In genomic region chr19:40425450-40426287, GRCh38 we compare ENCODE assay signal across 8 cellular contexts.
DNase-seq lines count a peak whose midpoint lies in the region; ATAC-seq, FAIRE-seq and TF ChIP-seq lines count a peak whose summit lies in the region.

Gene SERTAD1 (minus strand): TSS chr19:40425992. CDS start chr19:40423546, 2,446 bp downstream.

- FAIRE-seq in endometrium (lab: Jason Lieb, UNC), result peak; percentile 98

- DNase-seq in DMS 273 (lab: John Stamatoyannopoulos, UW; ENCODE audit: unreplicated experiment) (peak; percentile 100), HuH-7 (ENCODE audit: low spot score) (peak; percentile 97), midbrain (lab: John Stamatoyannopoulos, UW) (peak; percentile 100)
- peak; percentile 100 for DNase-seq in activated CD8-positive, alpha-beta memory T cell treated with anti-CD3 and anti-CD28 coated beads, Interleukin-2, amount 50 U/mL, for 48 hours
- peak; percentile 100 for DNase-seq in stimulated activated CD8-positive, alpha-beta memory T cell treated with anti-CD3 and anti-CD28 coated beads, Interleukin-2, amount 100 ng/mL, for 1 hour (ENCODE audit: low read depth in 2 of 2)

- no peaks in the 10 kb centered on the region for H3K9me2 ChIP-seq in OCI-LY1 (ENCODE audit: low read depth, low read length)

- H3K9ac ChIP-seq in OCI-LY1 (ENCODE audit: low read length), result peak within 1 kb of the TSS; percentile 87

- no peaks in the 10 kb centered on the region for H4K20me1 ChIP-seq in OCI-LY1 (ENCODE audit: insufficient read depth, low read length)

- H3K4me2 ChIP-seq in OCI-LY1 (ENCODE audit: low read length), result peak within 1 kb of the TSS; percentile 99

- peak within 1 kb of the TSS; percentile 69 for H3K27ac ChIP-seq in OCI-LY1 (ENCODE audit: low read depth, low read length, poor library complexity, severe bottlenecking)

- H3F3A ChIP-seq in OCI-LY1 (ENCODE audit: insufficient read depth, low read length), result no peaks in the 10 kb centered on the region

- peaks cover 19% of the 10 kb centered on the region for H3K4me1 ChIP-seq in OCI-LY1 (ENCODE audit: insufficient read depth, low read length, severe bottlenecking)

- TF ChIP-seq CTCF in OCI-LY1 (IDR thresholded peaks at IDR 0.05; ENCODE audit: low read length), result peak; percentile 91

- H2AFZ ChIP-seq in OCI-LY1 (ENCODE audit: low read length), result peak within 1 kb of the TSS; percentile 82; the same call in 1 of the 2 replicates

- peak within 1 kb of the TSS; percentile 84 for H3K4me3 ChIP-seq in OCI-LY1 (ENCODE audit: low read depth, low read length, poor library complexity, severe bottlenecking)

- peaks cover 6% of the 10 kb centered on the region; the same call in 1 of the 2 replicates for H3K79me2 ChIP-seq in OCI-LY1 (ENCODE audit: insufficient read depth, low read length)

- ATAC-seq in GM21447 (IDR thresholded peaks at IDR 0.05; ENCODE audit: unreplicated experiment), result peak; percentile 72

- peaks cover 9% of the 10 kb centered on the region for H3K36me3 ChIP-seq in OCI-LY1 (ENCODE audit: insufficient read depth, low read length)

- no peaks in the 10 kb centered on the region for H3K27me3 ChIP-seq in OCI-LY1 (ENCODE audit: insufficient read depth, low read length)

- H3K9me3 ChIP-seq in OCI-LY1 (ENCODE audit: low read length), result no peaks in the 10 kb centered on the region

Comparison
In these comparisons a context has a peak if more than half of its experiments do, and no peak if none do; other contexts are left out.
1. Peak in every context shown above with its lines: DNase-seq, ATAC-seq, H3K4me3 ChIP-seq and H3K27ac ChIP-seq.